Comparison of ENCODE assay signal across 11 cellular contexts in genomic region chr12:71407732-71408131, GRCh38. TPM values are rescaled to one million over a fixed set of nuclear protein-coding genes. Genes with fewer than 3 reads are reported as not detected.
"Had no signal": no experiment of that assay in that cellular context is flagged by ENCODE, and none has a peak within 500 bp of the region (broad histone marks: within the 10 kb centered on the region; RNA-seq: fewer than 3 reads in every experiment).

No MANE protein-coding gene starts in this region.

- H2AFZ ChIP-seq: GM23248, GM23338 had no signal

- ATAC-seq: GM23338, HCT116 had no signal

- H3K9ac ChIP-seq: GM23248 had no signal

- H3K4me3 ChIP-seq: GM23248, GM23338, HAP-1 had no signal

- H3K9me3 ChIP-seq: HAP-1 had no signal

- DNase-seq: GM23248, GOT3, H7, H9, HCEC 1CT, HFFc6 had no signal

- H3K36me3 ChIP-seq: HAP-1 had no signal

- H3K4me1 ChIP-seq: HAP-1 had no signal

- FAIRE-seq: H1, H54 had no signal

- H3K4me2 ChIP-seq: GM23338 had no signal

- H3K27ac ChIP-seq: GM23248 had no signal

RNA-seq across cellular contexts. Expression of gene LGR5, which starts 31.9 kb away (rescaled TPM):
- total RNA-seq: GM23248, HFFc6 had no signal
- polyA plus RNA-seq: GM23248 had no signal
